9 cellular contexts compared by ENCODE assay signal in the genomic region with DNA sequence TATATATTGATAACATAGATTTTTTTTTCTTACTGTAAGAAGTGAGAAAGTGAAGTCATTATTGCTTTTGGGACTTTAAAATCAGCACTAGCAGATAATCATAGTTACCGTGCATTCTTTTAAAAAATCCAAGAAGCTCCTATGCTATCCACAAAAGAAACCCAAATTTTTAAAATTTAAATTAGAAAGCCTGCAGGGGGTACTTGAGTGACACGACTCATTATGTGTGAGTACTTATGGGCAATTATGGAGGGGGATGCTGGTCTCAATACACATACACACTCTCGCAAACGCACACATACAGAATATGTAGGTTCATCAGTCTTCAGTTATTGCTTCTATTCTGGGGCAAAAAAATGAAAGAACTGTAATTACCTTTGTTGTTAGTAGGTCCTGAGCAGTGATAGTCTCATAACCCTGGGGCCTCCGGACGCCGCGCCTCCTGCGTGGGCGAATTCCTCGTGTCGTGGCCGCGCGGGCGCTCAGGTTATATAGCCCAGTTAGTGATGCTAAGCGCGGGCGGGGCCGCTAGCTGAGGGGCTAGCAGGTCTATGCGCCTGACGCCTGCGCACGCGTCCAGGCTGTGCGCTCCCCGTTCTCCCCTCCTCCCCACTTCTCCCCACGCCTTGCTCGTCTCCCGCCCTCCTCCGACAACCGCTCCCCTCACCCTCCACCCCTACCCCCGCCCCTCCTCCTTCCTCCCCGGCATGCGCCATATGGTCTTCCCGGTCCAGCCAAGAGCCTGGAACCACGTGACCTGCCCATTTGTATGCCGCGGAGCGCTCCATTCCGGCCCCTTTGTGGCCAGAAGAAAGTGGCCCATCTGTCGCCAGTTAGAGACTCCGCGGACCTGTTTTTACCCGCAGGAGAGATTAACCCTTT. TPM values are rescaled to one million over a fixed set of nuclear protein-coding genes. Genes with fewer than 3 reads are reported as not detected.
DNase-seq lines count a peak whose midpoint lies in the region; ATAC-seq and TF ChIP-seq lines count a peak whose summit lies in the region.
"Had no signal": no experiment of that assay in that cellular context is flagged by ENCODE, and none has a peak within 500 bp of the region (broad histone marks: within the 10 kb centered on the region; RNA-seq: fewer than 3 reads in every experiment).

A gene (minus strand): TSS at position 463 of the 882 bp plus-strand sequence. CDS start 1,657 bp downstream, outside the sequence.

- H3K4me3 ChIP-seq in endocrine pancreas (ENCODE audit: control insufficient read depth, insufficient read depth, low read length) (peak within 1 kb of the TSS; percentile 97), smooth muscle cell (peak within 1 kb of the TSS; percentile 30)

- no peaks in the 10 kb centered on the region for H4K20me1 ChIP-seq in smooth muscle cell (ENCODE audit: low read depth)

- no peaks in the 10 kb centered on the region for H3K9me3 ChIP-seq in endocrine pancreas (ENCODE audit: control insufficient read depth, low read length)
- H3K9me3 ChIP-seq in smooth muscle cell (replicated peaks; ENCODE audit: low read depth), result no peaks in the 10 kb centered on the region

- DNase-seq in T-helper 1 cell (no peak), NCI-H446 treated with DMSO at 0.1 percent for 48 hours (lab: John Stamatoyannopoulos, UW) (peak; percentile 97), smooth muscle cell (lab: John Stamatoyannopoulos, UW; ENCODE audit: unreplicated experiment) (no peak), cortex of kidney (lab: John Stamatoyannopoulos, UW) (no peak), OCI-M2 (lab: John Stamatoyannopoulos, UW; ENCODE audit: unreplicated experiment) (no peak)

- H3K4me1 ChIP-seq in endocrine pancreas (ENCODE audit: control insufficient read depth, insufficient read depth, low read length) (peaks cover 16% of the 10 kb centered on the region), smooth muscle cell (ENCODE audit: low read depth) (peaks cover 10% of the 10 kb centered on the region)

- no peak within 1 kb of the TSS for H2AFZ ChIP-seq in smooth muscle cell (ENCODE audit: low read depth)

- peaks cover 13% of the 10 kb centered on the region for H3K36me3 ChIP-seq in endocrine pancreas (ENCODE audit: control insufficient read depth, insufficient read depth, low read length)
- no peaks in the 10 kb centered on the region for H3K36me3 ChIP-seq in smooth muscle cell (ENCODE audit: low read depth)

- no peak for ATAC-seq in GM19324 (IDR thresholded peaks at IDR 0.05; ENCODE audit: low FRiP score, unreplicated experiment)

- no peaks in the 10 kb centered on the region for H3K27me3 ChIP-seq in endocrine pancreas (ENCODE audit: control insufficient read depth, insufficient read depth, low read length)
- H3K27me3 ChIP-seq in smooth muscle cell (ENCODE audit: low read depth), result peaks cover 98% of the 10 kb centered on the region

- H3K9me3 Mint-ChIP-seq in T-helper 1 cell treated with Interleukin-12 subunit alpha and Interleukin-12 subunit beta and Interleukin-4 antibody, amounts not matched to agents 30 μg/mL and 1 μg/mL, for 36 hours, result peaks cover 9% of the 10 kb centered on the region

- no peaks in the 10 kb centered on the region for H3F3A ChIP-seq in smooth muscle cell (ENCODE audit: low read depth)

- no peaks in the 10 kb centered on the region for H3K79me2 ChIP-seq in smooth muscle cell (ENCODE audit: low read depth)

- H3K4me1 Mint-ChIP-seq in T-helper 1 cell treated with Interleukin-12 subunit alpha and Interleukin-12 subunit beta and Interleukin-4 antibody, amounts not matched to agents 30 μg/mL and 1 μg/mL, for 36 hours (ENCODE audit: low read depth), result peaks cover 34% of the 10 kb centered on the region

- H3K27ac ChIP-seq in smooth muscle cell (ENCODE audit: low read depth), result no peak within 1 kb of the TSS

- H3K27me3 Mint-ChIP-seq in T-helper 1 cell treated with Interleukin-12 subunit alpha and Interleukin-12 subunit beta and Interleukin-4 antibody, amounts not matched to agents 30 μg/mL and 1 μg/mL, for 36 hours (ENCODE audit: low read depth), result peaks cover 89% of the 10 kb centered on the region

- H3K36me3 Mint-ChIP-seq in T-helper 1 cell treated with Interleukin-12 subunit alpha and Interleukin-12 subunit beta and Interleukin-4 antibody, amounts not matched to agents 30 μg/mL and 1 μg/mL, for 36 hours (ENCODE audit: low read depth), result peaks cover 14% of the 10 kb centered on the region

- H3K9ac ChIP-seq in endocrine pancreas (ENCODE audit: control insufficient read depth, insufficient read depth, low read length) (peak within 1 kb of the TSS; percentile 81), smooth muscle cell (ENCODE audit: low read depth) (no peak within 1 kb of the TSS)

- TF ChIP-seq CTCF in smooth muscle cell (IDR thresholded peaks at IDR 0.05; ENCODE audit: borderline replicate concordance, insufficient read depth, poor library complexity, severe bottlenecking), result no peak

- H3K27ac Mint-ChIP-seq in T-helper 1 cell treated with Interleukin-12 subunit alpha and Interleukin-12 subunit beta and Interleukin-4 antibody, amounts not matched to agents 30 μg/mL and 1 μg/mL, for 36 hours, result peak within 1 kb of the TSS; percentile 68

- H3K4me3 Mint-ChIP-seq in T-helper 1 cell treated with Interleukin-12 subunit alpha and Interleukin-12 subunit beta and Interleukin-4 antibody, amounts not matched to agents 30 μg/mL and 1 μg/mL, for 36 hours, result peak within 1 kb of the TSS; percentile 41

- H3K4me2 ChIP-seq in smooth muscle cell, result peak within 1 kb of the TSS; percentile 78

- 3% methylated on average over 32 of the region's 45 CpGs for WGBS in smooth muscle cell (ENCODE audit: low lambda C conversion rate)

RNA-seq across cellular contexts. Expression of the gene that starts here (rescaled TPM):
- not detected in 2 replicates for total RNA-seq in smooth muscle cell
- not detected in 2 replicates for polyA plus RNA-seq in smooth muscle cell
- total RNA-seq: glomerular endothelial cell had no signal
